ENCODE assay signal across 13 cellular contexts in the genomic region with DNA sequence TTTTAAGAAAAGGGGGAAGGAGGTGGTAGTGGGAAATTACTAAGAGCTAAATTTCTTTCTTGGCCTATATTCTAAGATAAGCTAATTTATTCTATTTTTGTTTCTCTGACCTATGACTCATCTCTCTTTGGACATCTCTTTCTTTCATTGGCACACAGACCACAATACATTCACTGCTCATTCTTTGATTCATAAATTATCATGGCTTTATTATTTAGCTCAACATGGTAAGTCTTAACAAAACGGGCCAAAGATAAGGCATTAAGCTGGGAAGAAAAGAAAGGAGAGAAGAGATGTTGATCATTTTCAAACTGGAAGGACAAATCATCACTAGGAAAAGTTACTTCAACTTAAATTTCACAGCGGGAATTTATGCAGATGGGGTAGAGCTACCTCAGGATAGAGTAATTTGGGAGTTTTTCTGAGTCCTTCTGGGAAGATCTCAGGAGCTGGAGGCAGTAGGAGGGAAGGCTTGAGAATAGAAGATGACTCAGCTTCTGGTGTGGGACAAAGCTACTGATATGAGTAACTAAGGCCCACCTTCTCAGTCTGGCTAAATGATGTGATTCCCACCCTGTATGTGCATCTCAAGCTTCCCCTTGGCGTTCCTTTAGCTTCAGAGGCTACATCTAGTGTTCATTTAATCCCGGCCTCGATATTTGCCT. TPM values are rescaled to one million over a fixed set of nuclear protein-coding genes. Genes with fewer than 3 reads are reported as not detected.
DNase-seq lines count a peak whose midpoint lies in the region; ATAC-seq and TF ChIP-seq lines count a peak whose summit lies in the region.
"Had no signal": no experiment of that assay in that cellular context is flagged by ENCODE, and none has a peak within 500 bp of the region (broad histone marks: within the 10 kb centered on the region; RNA-seq: fewer than 3 reads in every experiment).

No MANE protein-coding gene starts in this region.

- TF ChIP-seq CTCF in HFFc6 (IDR thresholded peaks at IDR 0.05) = no peak
- TF ChIP-seq CTCF in foreskin keratinocyte (conservative IDR thresholded peaks at IDR 0.05) = no peak
- TF ChIP-seq CTCF in hepatocyte (IDR thresholded peaks at IDR 0.05; ENCODE audit: poor library complexity) = no peak

- H3K79me2 ChIP-seq in hepatocyte = no peaks in the 10 kb centered on the region

- intact Hi-C loops in left colon (cut with DNase I, micrococcal nuclease) = no loop called here

- H3K4me3 ChIP-seq in SJSA1 (no peak overlapping the region), hepatocyte (no peak overlapping the region)

- peak overlapping the region; percentile 91 for H3K27ac Mint-ChIP-seq in HFFc6

- H3K27me3 Mint-ChIP-seq in HFFc6 (ENCODE audit: insufficient read depth) = no peaks in the 10 kb centered on the region; the same call in 1 of the 2 replicates

- H4K20me1 ChIP-seq in hepatocyte (ENCODE audit: insufficient read depth, poor library complexity, severe bottlenecking) = no peaks in the 10 kb centered on the region

- H3K36me3 ChIP-seq in SJSA1 = no peaks in the 10 kb centered on the region
- no peaks in the 10 kb centered on the region for H3K36me3 ChIP-seq in hepatocyte (replicated peaks; ENCODE audit: insufficient read depth, low read depth)
- H3K36me3 ChIP-seq: BE2C had no signal

- peak overlapping the region; percentile 66 for H3K4me3 Mint-ChIP-seq in HFFc6

- ATAC-seq in foreskin keratinocyte = peak; percentile 50
- ATAC-seq in left colon = no peak
- ATAC-seq: HepG2 had no signal

- peaks cover 94% of the 10 kb centered on the region for H3K4me1 Mint-ChIP-seq in HFFc6 (ENCODE audit: low read depth)

- peaks cover 66% of the 10 kb centered on the region for H3K4me1 ChIP-seq in SJSA1 (replicated peaks)
- H3K4me1 ChIP-seq in foreskin keratinocyte = peaks cover 50% of the 10 kb centered on the region
- H3K4me1 ChIP-seq in hepatocyte (ENCODE audit: insufficient read depth) = no peaks in the 10 kb centered on the region

- H2AFZ ChIP-seq in hepatocyte = no peak overlapping the region

- peaks cover 8% of the 10 kb centered on the region; the same call in 1 of the 2 replicates for H3K36me3 Mint-ChIP-seq in HFFc6 (ENCODE audit: low read depth)

- no peaks in the 10 kb centered on the region for H3K9me2 ChIP-seq in hepatocyte (replicated peaks; ENCODE audit: insufficient read depth)

- H3K9me3 Mint-ChIP-seq in HFFc6 = no peaks in the 10 kb centered on the region; the same call in 1 of the 2 replicates

- no peaks in the 10 kb centered on the region for H3K27me3 ChIP-seq in SJSA1 (replicated peaks)
- no peaks in the 10 kb centered on the region for H3K27me3 ChIP-seq in foreskin keratinocyte
- peaks cover 3% of the 10 kb centered on the region for H3K27me3 ChIP-seq in hepatocyte
- H3K27me3 ChIP-seq: BE2C had no signal

- 92% methylated on average over 5 of the region's 5 CpGs for WGBS in hepatocyte (ENCODE audit: low lambda C conversion rate, missing lambda C conversion rate)

- H3K4me2 ChIP-seq in hepatocyte = no peak overlapping the region

- H3K27ac ChIP-seq in SJSA1 (peak overlapping the region; percentile 64), foreskin keratinocyte (peak overlapping the region; percentile 16), hepatocyte (no peak overlapping the region)

- no peaks in the 10 kb centered on the region for H3K9me3 ChIP-seq in SJSA1 (replicated peaks)
- H3K9me3 ChIP-seq in hepatocyte (ENCODE audit: low read depth) = no peaks in the 10 kb centered on the region
- H3K9me3 ChIP-seq: BE2C had no signal

- peak; percentile 24 for DNase-seq in AG20443 (ENCODE audit: low spot score)
- DNase-seq in HFFc6 = peak; percentile 79
- peak in 1 of 2 experiments; percentile 38 for DNase-seq in SJSA1 (ENCODE audit: low read depth in 1 of 2, low spot score in 2 of 2)
- peak in 1 of 2 donors; percentile 42 for DNase-seq in foreskin keratinocyte
- no peak for DNase-seq in left colon
- DNase-seq in HPDE6-E6E7 (ENCODE audit: extremely low spot score) = no peak
- DNase-seq in iPS-NIHi7 (ENCODE audit: extremely low spot score) = no peak
- DNase-seq in hepatocyte (ENCODE audit: low spot score) = no peak
- DNase-seq: BE2C; stimulated activated CD4-positive, alpha-beta T cell treated with anti-CD3 and anti-CD28 coated beads, Interleukin-12 subunit alpha, Interleukin-12 subunit beta, amount 100 ng/mL, for 4 hours; stimulated activated naive CD4-positive, alpha-beta T cell; SW 1271 had no signal

RNA-seq across cellular contexts. Expression of a gene that starts 7.5 kb away (rescaled TPM):
- 100 to 1,000 TPM; 307 to 420 (median 361) TPM for total RNA-seq in HFFc6 (2021; fragmentation: NEBNext Ultra II Directional; extraction: Animal tissue kit (Norgen Biotek cat#: 25700))
- total RNA-seq in SJSA1 (2014; rRNA removed; shearing (Covaris generic)) = 93.7 and 119 TPM in 2 replicates
- total RNA-seq in foreskin keratinocyte (89.9 and 117 TPM in 2 replicates), left colon (10 to 100 TPM; 20.3 to 21.4 TPM), hepatocyte (132 and 134 TPM in 2 replicates)
- polyA plus RNA-seq in foreskin keratinocyte (27.6 and 30.0 TPM in 2 replicates), hepatocyte (55.9 and 58.0 TPM in 2 replicates)

Comparison
In these comparisons a context has a peak if more than half of its experiments do, and no peak if none do; other contexts are left out.
1. DNase-seq: peak in AG20443 (single experiment) and HFFc6 (single experiment); none in left colon (0 of 2), HPDE6-E6E7 (single experiment), iPS-NIHi7 (single experiment) and hepatocyte (single experiment).